ENCODE assay signal across 7 cellular contexts in genomic region chr15:34430642-34431041, GRCh38. TPM values are rescaled to one million over a fixed set of nuclear protein-coding genes. Genes with fewer than 3 reads are reported as not detected.
DNase-seq lines count a peak whose midpoint lies in the region; ATAC-seq, FAIRE-seq and TF ChIP-seq lines count a peak whose summit lies in the region.
"Not testable (repeated sequence)": the region's sequence is repeated elsewhere in the genome, so short reads cannot be mapped to it uniquely, and the experiment has no call there.

No MANE protein-coding gene starts in this region.

- FAIRE-seq in GM12891 (lab: Jason Lieb, UNC) = peak; percentile 59

- DNase-seq in DMS 273 treated with DMSO at 0.1 percent for 48 hours (lab: John Stamatoyannopoulos, UW) = peak; percentile 1
- DNase-seq in GM12891 (ENCODE audit: insufficient read length, low spot score); stimulated activated effector memory CD8-positive, alpha-beta T cell treated with anti-CD3 and anti-CD28 coated beads, Interleukin-12 subunit alpha, Interleukin-12 subunit beta, amount 100 ng/mL, for 72 hours (ENCODE audit: low spot score in 2 of 2): not testable (repeated sequence)
- DNase-seq in M059J (ENCODE audit: low read depth) = peak; percentile 12
- DNase-seq in RPMI7951 (ENCODE audit: low read depth) = peak; percentile 53
- peak; percentile 24 for DNase-seq in fibroblast of villous mesenchyme (ENCODE audit: low read depth)
- DNase-seq in myocyte (ENCODE audit: low read depth) = peak; percentile 43

- H3K36me3 Mint-ChIP-seq in stimulated activated effector memory CD8-positive, alpha-beta T cell treated with anti-CD3 and anti-CD28 coated beads, Interleukin-12 subunit alpha, Interleukin-12 subunit beta, amount 100 ng/mL, for 72 hours = peaks cover 90% of the 10 kb centered on the region

- H3K4me3 ChIP-seq in fibroblast of villous mesenchyme (ENCODE audit: low read depth, low read length) = not testable (repeated sequence)

- not testable (repeated sequence) for TF ChIP-seq POLR2A in GM12891 (IDR thresholded peaks at IDR 0.05; ENCODE audit: low read depth, low read length)

- H3K4me1 Mint-ChIP-seq in stimulated activated effector memory CD8-positive, alpha-beta T cell treated with anti-CD3 and anti-CD28 coated beads, Interleukin-12 subunit alpha, Interleukin-12 subunit beta, amount 100 ng/mL, for 72 hours = peaks cover 31% of the 10 kb centered on the region

- not testable (repeated sequence) for H3K9me3 Mint-ChIP-seq in stimulated activated effector memory CD8-positive, alpha-beta T cell treated with anti-CD3 and anti-CD28 coated beads, Interleukin-12 subunit alpha, Interleukin-12 subunit beta, amount 100 ng/mL, for 72 hours

- ATAC-seq in stimulated activated effector memory CD8-positive, alpha-beta T cell treated with anti-CD3 and anti-CD28 coated beads, Interleukin-12 subunit alpha, Interleukin-12 subunit beta, amount 100 ng/mL, for 72 hours = peak; percentile 26

- not testable (repeated sequence) for H3K4me3 Mint-ChIP-seq in stimulated activated effector memory CD8-positive, alpha-beta T cell treated with anti-CD3 and anti-CD28 coated beads, Interleukin-12 subunit alpha, Interleukin-12 subunit beta, amount 100 ng/mL, for 72 hours

- peak overlapping the region; percentile 26 for H3K27ac Mint-ChIP-seq in stimulated activated effector memory CD8-positive, alpha-beta T cell treated with anti-CD3 and anti-CD28 coated beads, Interleukin-12 subunit alpha, Interleukin-12 subunit beta, amount 100 ng/mL, for 72 hours

- not testable (repeated sequence) for TF ChIP-seq CTCF in fibroblast of villous mesenchyme (IDR thresholded peaks at IDR 0.05; ENCODE audit: insufficient read depth, low read depth, low read length)

RNA-seq across cellular contexts. Expression of gene GOLGA8A, which starts 7.0 kb away (rescaled TPM):
- polyA plus RNA-seq in GM12891 (2012; ENCODE audit: low read depth, missing spikeins) = 183 TPM
- total RNA-seq in M059J (2014; rRNA removed; shearing (Covaris generic)) = 2.0 and 3.1 TPM in 2 replicates
- 9.2 and 13.9 TPM in 2 replicates for total RNA-seq in RPMI7951 (2014; rRNA removed; shearing (Covaris generic))
- total RNA-seq in fibroblast of villous mesenchyme = 11.2 and 18.0 TPM in 2 replicates
- total RNA-seq in myocyte = 31.6 and 35.4 TPM in 2 replicates
- polyA plus RNA-seq in myocyte (2012) = 45.0 TPM
